In the genomic region with DNA sequence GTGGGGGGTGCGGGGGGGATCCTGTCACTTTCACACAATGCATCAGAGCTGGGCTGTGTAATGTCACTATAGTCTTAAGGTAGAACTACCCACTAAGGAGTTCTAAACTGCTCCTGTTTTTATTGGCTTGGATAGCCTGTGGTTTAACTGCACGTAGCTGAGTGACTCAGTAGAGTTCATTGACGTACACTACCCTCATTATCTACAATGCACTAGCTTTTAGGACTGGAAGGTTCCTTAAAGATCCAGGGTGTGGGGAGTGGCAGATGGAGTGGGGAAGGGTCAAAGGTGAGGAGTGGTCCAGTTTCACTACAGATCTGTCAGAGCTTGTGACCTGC, we compare ENCODE assay signal across 13 cellular contexts.
DNase-seq lines count a peak whose midpoint lies in the region; ATAC-seq and TF ChIP-seq lines count a peak whose summit lies in the region.
"Had no signal": no experiment of that assay in that cellular context is flagged by ENCODE, and none has a peak within 500 bp of the region (broad histone marks: within the 10 kb centered on the region; RNA-seq: fewer than 3 reads in every experiment).

No MANE protein-coding gene starts in this region.

- H3K4me1 ChIP-seq in HCT116 (ENCODE audit: control insufficient read depth in 1 of 2, insufficient read depth in 2 of 2, low read length in 2 of 2) (peaks cover 0 to 6% of the 10 kb centered on the region in 2 experiments; a peak in 2 of 4 replicates), RWPE2 (ENCODE audit: insufficient read depth, poor library complexity, severe bottlenecking) (no peaks in the 10 kb centered on the region), smooth muscle cell (ENCODE audit: low read depth) (no peaks in the 10 kb centered on the region)

- POLR2A ChIA-PET in HCT116 (lab: Charles Lee), result no interaction called here

- CTCF ChIA-PET in HCT116 (lab: Charles Lee), result no interaction called here

- no peaks in the 10 kb centered on the region for H4K20me1 ChIP-seq in HCT116 (ENCODE audit: insufficient read depth)
- H4K20me1 ChIP-seq in smooth muscle cell (ENCODE audit: low read depth), result no peaks in the 10 kb centered on the region

- H3K4me3 ChIP-seq in HCT116 (replicated peaks in 1 of 2; ENCODE audit: low read depth in 1 of 2, low read length in 2 of 2) (no peak overlapping the region), RWPE2 (ENCODE audit: severe bottlenecking) (no peak overlapping the region), smooth muscle cell (no peak overlapping the region)

- H3K27me3 ChIP-seq in HCT116 (ENCODE audit: insufficient read depth, low read length), result no peaks in the 10 kb centered on the region
- no peaks in the 10 kb centered on the region for H3K27me3 ChIP-seq in RWPE2 (ENCODE audit: insufficient read depth, poor library complexity, severe bottlenecking)
- no peaks in the 10 kb centered on the region for H3K27me3 ChIP-seq in smooth muscle cell (ENCODE audit: low read depth)

- H3K4me2 ChIP-seq in HCT116 (ENCODE audit: low read length), result no peak overlapping the region
- peak overlapping the region; percentile 46 for H3K4me2 ChIP-seq in smooth muscle cell

- H3F3A ChIP-seq in smooth muscle cell (ENCODE audit: low read depth), result peaks cover 5% of the 10 kb centered on the region

- RAD21 ChIA-PET in HCT116 (lab: Charles Lee; ENCODE audit: low non-redundant PET in 1 of 2, low total read pairs in 2 of 2, uncharacterized antibody in 2 of 2, unreplicated experiment in 2 of 2), result no interaction called here

- ATAC-seq in HCT116 (no peak), RWPE2 (ENCODE audit: low read depth) (peak; percentile 73)

- H3K9ac ChIP-seq in HCT116 (ENCODE audit: low read length) (no peak overlapping the region), smooth muscle cell (ENCODE audit: low read depth) (no peak overlapping the region)

- no peak overlapping the region for H2AFZ ChIP-seq in HCT116 (ENCODE audit: low read depth, low read length, poor library complexity, severe bottlenecking)
- H2AFZ ChIP-seq in smooth muscle cell (ENCODE audit: low read depth), result peak overlapping the region; percentile 49

- TF ChIP-seq RAD21 in HCT116 (IDR thresholded peaks at IDR 0.05; ENCODE audit: low read depth), result no peak

- WGBS in smooth muscle cell (ENCODE audit: low lambda C conversion rate), result 14% methylated on average over 3 of the region's 3 CpGs

- H3K9me3 ChIP-seq in HCT116 (ENCODE audit: control insufficient read depth in 1 of 2, insufficient read depth in 1 of 2, low read depth in 1 of 2, low read length in 2 of 2) (no peaks in the 10 kb centered on the region), RWPE2 (ENCODE audit: severe bottlenecking) (no peaks in the 10 kb centered on the region), smooth muscle cell (replicated peaks; ENCODE audit: low read depth) (no peaks in the 10 kb centered on the region)

- DNase-seq in HCT116 (ENCODE audit: low read depth, low spot score), result peak; percentile 12
- no peak for DNase-seq in RWPE2 (ENCODE audit: low spot score)
- peak; percentile 97 for DNase-seq in fibroblast of peridontal ligament (ENCODE audit: extremely low read depth)
- DNase-seq in smooth muscle cell (lab: John Stamatoyannopoulos, UW; ENCODE audit: unreplicated experiment), result no peak
- DNase-seq in D341Med (ENCODE audit: low spot score), result no peak
- DNase-seq in NCI-H2107 treated with DMSO at 0.1 percent for 48 hours (lab: John Stamatoyannopoulos, UW; ENCODE audit: unreplicated experiment), result no peak
- DNase-seq in stimulated activated CD4-positive, alpha-beta T cell treated with anti-CD3 and anti-CD28 coated beads, Interleukin-4, amount 100 ng/mL, for 24 hours, result no peak
- DNase-seq in NCI-H2029 treated with DMSO at 0.1 percent for 48 hours (lab: John Stamatoyannopoulos, UW), result no peak
- DNase-seq: anterior cingulate cortex, glutamatergic neuron, NCI-H2107, SW 1271 had no signal

- H3K36me3 ChIP-seq in HCT116 (ENCODE audit: control insufficient read depth in 1 of 2, insufficient read depth in 2 of 2, low read length in 2 of 2) (no peaks in the 10 kb centered on the region), RWPE2 (ENCODE audit: low read depth) (no peaks in the 10 kb centered on the region), smooth muscle cell (ENCODE audit: low read depth) (no peaks in the 10 kb centered on the region)

- BruUV-seq in HCT116 (replicated peaks; lab: Mats Ljungman, UMichigan), result no TSS peak

- H3K9me2 ChIP-seq in HCT116 (ENCODE audit: insufficient read depth), result no peaks in the 10 kb centered on the region

- TF ChIP-seq CTCF in HCT116 (IDR thresholded peaks at IDR 0.05 in 2 of 3, conservative IDR thresholded peaks at IDR 0.05 in 1 of 3; ENCODE audit: borderline replicate concordance in 1 of 3, insufficient read depth in 1 of 3, low read depth in 2 of 3, low read length in 2 of 3), result no peak
- TF ChIP-seq CTCF in RWPE2 (IDR thresholded peaks at IDR 0.05; ENCODE audit: poor library complexity, severe bottlenecking), result no peak
- no peak for TF ChIP-seq CTCF in smooth muscle cell (IDR thresholded peaks at IDR 0.05; ENCODE audit: borderline replicate concordance, insufficient read depth, poor library complexity, severe bottlenecking)

- H3K79me2 ChIP-seq in HCT116 (ENCODE audit: insufficient read depth, low read length) (no peaks in the 10 kb centered on the region), smooth muscle cell (ENCODE audit: low read depth) (no peaks in the 10 kb centered on the region)

- H3K27ac ChIP-seq in HCT116 (ENCODE audit: low read depth, low read length) (no peak overlapping the region), RWPE2 (ENCODE audit: poor library complexity, severe bottlenecking) (no peak overlapping the region), smooth muscle cell (ENCODE audit: low read depth) (peak overlapping the region; percentile 55)
- H3K27ac ChIP-seq: HL-60 had no signal

- intact Hi-C loops in HCT116 (cut with micrococcal nuclease), result no loop called here

- TF ChIP-seq POLR2A in HCT116 (IDR thresholded peaks at IDR 0.05; ENCODE audit: borderline replicate concordance, extremely low read depth, insufficient read depth, insufficient read length), result no peak

TF ChIP-seq in HCT116, 20 proteins besides CTCF, POLR2A, EP300 and RAD21:
- TF ChIP-seq JUND (IDR thresholded peaks at IDR 0.05), result 0 out of 2 replicates have a peak, but pooled peaks have one; percentile 10
- no peak for TF ChIP-seq FOSL1 (IDR thresholded peaks at IDR 0.05; ENCODE audit: low read depth)

Comparison
In these comparisons a context has a peak if more than half of its experiments do, and no peak if none do; other contexts are left out.
1. DNase-seq: peak in HCT116 (single experiment) and fibroblast of peridontal ligament (single experiment); none in RWPE2 (single experiment), smooth muscle cell (single experiment), D341Med (single experiment), NCI-H2107 treated with DMSO at 0.1 percent for 48 hours (single experiment), stimulated activated CD4-positive, alpha-beta T cell treated with anti-CD3 and anti-CD28 coated beads, Interleukin-4, amount 100 ng/mL, for 24 hours (single experiment) and NCI-H2029 treated with DMSO at 0.1 percent for 48 hours (single experiment).